In genomic region chr6:108622601-108623335, GRCh38 we compare ENCODE assay signal across 9 cellular contexts.
DNase-seq lines count a peak whose midpoint lies in the region; ATAC-seq and TF ChIP-seq lines count a peak whose summit lies in the region.
"Had no signal": no experiment of that assay in that cellular context is flagged by ENCODE, and none has a peak within 500 bp of the region (broad histone marks: within the 10 kb centered on the region; RNA-seq: fewer than 3 reads in every experiment).

No MANE protein-coding gene starts in this region.

- TF ChIP-seq POLR2A in esophagus muscularis mucosa (IDR thresholded peaks at IDR 0.05; ENCODE audit: low read depth), result no peak

- no peak for TF ChIP-seq CTCF in esophagus muscularis mucosa (IDR thresholded peaks at IDR 0.05)
- TF ChIP-seq CTCF in CD8-positive, alpha-beta T cell (IDR thresholded peaks at IDR 0.05), result no peak

- POLR2A ChIA-PET in CD8-positive, alpha-beta T cell (lab: Charles Lee), result interaction anchor here (0.7 kb wide), 2 partner anchors 12 to 234 kb away, joined by 3 read pairs; no protein-coding TSS in a partner anchor

- DNase-seq in RKO (ENCODE audit: low spot score), result peak; percentile 28
- DNase-seq in esophagus muscularis mucosa (ENCODE audit: extremely low spot score), result no peak
- peak; percentile 86 for DNase-seq in non-pigmented ciliary epithelial cell (ENCODE audit: low read depth)
- no peak for DNase-seq in DMS153 treated with DMSO at 0.1 percent for 48 hours (lab: John Stamatoyannopoulos, UW; ENCODE audit: unreplicated experiment)
- no peak for DNase-seq in CD8-positive, alpha-beta T cell
- DNase-seq in activated T-cell treated with anti-CD3 and anti-CD28 coated beads for 4 hours, result no peak
- DNase-seq in NCI-H2171 (lab: John Stamatoyannopoulos, UW), result no peak
- DNase-seq: activated CD8-positive, alpha-beta memory T cell treated with anti-CD3 and anti-CD28 coated beads, Interleukin-2, amount 50 U/mL, for 4 hours had no signal

- no peak overlapping the region for H3K27ac Mint-ChIP-seq in CD8-positive, alpha-beta T cell

- WGBS in esophagus muscularis mucosa, result 57% methylated on average over 11 of the region's 11 CpGs

- ATAC-seq in CD8-positive, alpha-beta T cell, result no peak

- H4K20me1 ChIP-seq in BLaER1, result peaks cover 98% of the 10 kb centered on the region

- H3K4me3 ChIP-seq in BLaER1 (no peak overlapping the region), esophagus muscularis mucosa (no peak overlapping the region)
- no peak overlapping the region for H3K4me3 ChIP-seq in CD8-positive, alpha-beta T cell (ENCODE audit: low read depth, low read length)

- H3K27me3 Mint-ChIP-seq in CD8-positive, alpha-beta T cell (ENCODE audit: low read depth), result no peaks in the 10 kb centered on the region

- CTCF ChIA-PET in CD8-positive, alpha-beta T cell (lab: Charles Lee), result interaction anchor here (0.9 kb wide), 1 partner anchor 30 kb away, joined by 3 read pairs; no protein-coding TSS in a partner anchor

- H3K9me3 ChIP-seq in BLaER1, result no peaks in the 10 kb centered on the region
- no peaks in the 10 kb centered on the region for H3K9me3 ChIP-seq in esophagus muscularis mucosa
- no peaks in the 10 kb centered on the region for H3K9me3 ChIP-seq in CD8-positive, alpha-beta T cell (ENCODE audit: low read length)

- H3K27me3 ChIP-seq in BLaER1, result no peaks in the 10 kb centered on the region
- no peaks in the 10 kb centered on the region for H3K27me3 ChIP-seq in esophagus muscularis mucosa
- no peaks in the 10 kb centered on the region for H3K27me3 ChIP-seq in CD8-positive, alpha-beta T cell (ENCODE audit: insufficient read depth, low read length)

- peak overlapping the region; percentile 31; the same call in 1 of the 2 replicates for H3K4me2 ChIP-seq in BLaER1

- intact Hi-C loops in esophagus muscularis mucosa (cut with DNase I), result no loop called here
- intact Hi-C loops in CD8-positive, alpha-beta T cell (cut with DNase I, micrococcal nuclease), result no loop called here

- H3K9me3 Mint-ChIP-seq in CD8-positive, alpha-beta T cell, result no peaks in the 10 kb centered on the region

- TF ChIP-seq EP300 in esophagus muscularis mucosa (IDR thresholded peaks at IDR 0.05), result no peak

- H3K36me3 Mint-ChIP-seq in CD8-positive, alpha-beta T cell, result peaks cover 4% of the 10 kb centered on the region

- H3K4me1 Mint-ChIP-seq in CD8-positive, alpha-beta T cell (ENCODE audit: low read depth), result peaks cover 70% of the 10 kb centered on the region

- no peak overlapping the region for H3K27ac ChIP-seq in BLaER1
- H3K27ac ChIP-seq in esophagus muscularis mucosa (replicated peaks in 1 of 4), result peak overlapping the region; percentile 36 to 47 (median 44)
- H3K27ac ChIP-seq in CD8-positive, alpha-beta T cell (ENCODE audit: low read depth, low read length), result no peak overlapping the region

- H3K36me3 ChIP-seq in BLaER1 (no peaks in the 10 kb centered on the region), esophagus muscularis mucosa (no peaks in the 10 kb centered on the region)
- no peaks in the 10 kb centered on the region for H3K36me3 ChIP-seq in CD8-positive, alpha-beta T cell (ENCODE audit: insufficient read depth, low read length)

- peaks cover 27% of the 10 kb centered on the region for H3K4me1 ChIP-seq in BLaER1
- peaks cover 87 to 100% (median 99%) of the 10 kb centered on the region in 4 donors for H3K4me1 ChIP-seq in esophagus muscularis mucosa
- peaks cover 12% of the 10 kb centered on the region for H3K4me1 ChIP-seq in CD8-positive, alpha-beta T cell (ENCODE audit: insufficient read depth, low read length)

- no peak overlapping the region for H3K9ac ChIP-seq in BLaER1

- no peak overlapping the region for H3K4me3 Mint-ChIP-seq in CD8-positive, alpha-beta T cell

Comparison
In these comparisons a context has a peak if more than half of its experiments do, and no peak if none do; other contexts are left out.
1. H3K27ac ChIP-seq: peak in esophagus muscularis mucosa (4 of 4); none in BLaER1 (single experiment) and CD8-positive, alpha-beta T cell (single experiment).
2. DNase-seq: peak in RKO (single experiment) and non-pigmented ciliary epithelial cell (single experiment); none in esophagus muscularis mucosa (single experiment), DMS153 treated with DMSO at 0.1 percent for 48 hours (single experiment), CD8-positive, alpha-beta T cell (0 of 7), activated T-cell treated with anti-CD3 and anti-CD28 coated beads for 4 hours (single experiment) and NCI-H2171 (single experiment).